12 cellular contexts compared by ENCODE assay signal in genomic region chr17:35630530-35631148, GRCh38. TPM values are rescaled to one million over a fixed set of nuclear protein-coding genes. Genes with fewer than 3 reads are reported as not detected.
DNase-seq lines count a peak whose midpoint lies in the region; ATAC-seq, FAIRE-seq and TF ChIP-seq lines count a peak whose summit lies in the region.
"Had no signal": no experiment of that assay in that cellular context is flagged by ENCODE, and none has a peak within 500 bp of the region (broad histone marks: within the 10 kb centered on the region; RNA-seq: fewer than 3 reads in every experiment).

No MANE protein-coding gene starts in this region.

- CTCF ChIA-PET in BJ (lab: Yijun Ruan, JAX), result interaction anchor here (0.7 to 1.7 kb wide), 2 partner anchors 10 to 114 kb away, joined by 3 to 5 read pairs; no protein-coding TSS in a partner anchor

- POLR2A ChIA-PET in BJ (lab: Charles Lee), result no interaction called here

- no peak for TF ChIP-seq CTCF in BJ (IDR thresholded peaks at IDR 0.05; ENCODE audit: insufficient read depth, low read depth, low read length)
- no peak for TF ChIP-seq CTCF in cardiac fibroblast (IDR thresholded peaks at IDR 0.05; ENCODE audit: low read depth, low read length)

- H3K4me3 ChIP-seq in BJ (ENCODE audit: low read depth, low read length), result no peak overlapping the region
- no peak overlapping the region for H3K4me3 ChIP-seq in cardiac fibroblast (replicated peaks in 1 of 2; ENCODE audit: low read depth in 2 of 2, low read length in 2 of 2)
- H3K4me3 ChIP-seq: thyroid gland had no signal

- H3K36me3 ChIP-seq in BJ (ENCODE audit: control insufficient read depth, insufficient read depth, low read length), result peaks cover 4% of the 10 kb centered on the region

- FAIRE-seq in HTR-8/SVneo (lab: Jason Lieb, UNC), result peak; percentile 42
- FAIRE-seq: GM12892 had no signal

- peak; percentile 72 for ATAC-seq in left lobe of liver
- ATAC-seq in GM19328 (IDR thresholded peaks at IDR 0.05; ENCODE audit: unreplicated experiment), result no peak

- DNase-seq in BJ (ENCODE audit: low read depth), result peak; percentile 11
- peak; percentile 19 for DNase-seq in HTR-8/SVneo (ENCODE audit: insufficient read length, low spot score)
- peak; percentile 41 to 65 for DNase-seq in cardiac fibroblast (ENCODE audit: low read depth in 2 of 2)
- DNase-seq in left lobe of liver (ENCODE audit: low spot score), result no peak
- no peak for DNase-seq in DMS114 treated with DMSO at 0.1 percent for 48 hours (lab: John Stamatoyannopoulos, UW; ENCODE audit: unreplicated experiment)
- no peak for DNase-seq in MV-4-11 (lab: John Stamatoyannopoulos, UW)
- DNase-seq in NCI-H82 treated with DMSO at 0.1 percent for 48 hours (lab: John Stamatoyannopoulos, UW; ENCODE audit: unreplicated experiment), result no peak
- DNase-seq: NCI-H1092, retina, thyroid gland had no signal

- H3K27me3 ChIP-seq in BJ (ENCODE audit: control insufficient read depth, insufficient read depth, low read length), result no peaks in the 10 kb centered on the region
- H3K27me3 ChIP-seq: thyroid gland had no signal

RNA-seq across cellular contexts. Expression of gene AP2B1, which starts 43.5 kb away (rescaled TPM):
- 122 and 151 TPM in 2 replicates for polyA plus RNA-seq in BJ (2011; rRNA removed)
- 112 and 128 TPM in 2 replicates for polyA minus RNA-seq in BJ (2011; rRNA and poly(A)+ RNA removed)
- 39.6 TPM for total RNA-seq in left lobe of liver

RNA-seq across cellular contexts. Expression of gene PEX12, which starts 52.3 kb away (rescaled TPM):
- 8.5 and 11.0 TPM in 2 replicates for polyA plus RNA-seq in BJ (2011; rRNA removed)
- 5.5 and 7.3 TPM in 2 replicates for polyA minus RNA-seq in BJ (2011; rRNA and poly(A)+ RNA removed)
- total RNA-seq in left lobe of liver, result 5.3 TPM

Comparison
In these comparisons a context has a peak if more than half of its experiments do, and no peak if none do; other contexts are left out.
1. DNase-seq: peak in BJ (single experiment), HTR-8/SVneo (single experiment) and cardiac fibroblast (2 of 2); none in left lobe of liver (single experiment), DMS114 treated with DMSO at 0.1 percent for 48 hours (single experiment), MV-4-11 (single experiment) and NCI-H82 treated with DMSO at 0.1 percent for 48 hours (single experiment).